20 cellular contexts compared by ENCODE assay signal in the genomic region with DNA sequence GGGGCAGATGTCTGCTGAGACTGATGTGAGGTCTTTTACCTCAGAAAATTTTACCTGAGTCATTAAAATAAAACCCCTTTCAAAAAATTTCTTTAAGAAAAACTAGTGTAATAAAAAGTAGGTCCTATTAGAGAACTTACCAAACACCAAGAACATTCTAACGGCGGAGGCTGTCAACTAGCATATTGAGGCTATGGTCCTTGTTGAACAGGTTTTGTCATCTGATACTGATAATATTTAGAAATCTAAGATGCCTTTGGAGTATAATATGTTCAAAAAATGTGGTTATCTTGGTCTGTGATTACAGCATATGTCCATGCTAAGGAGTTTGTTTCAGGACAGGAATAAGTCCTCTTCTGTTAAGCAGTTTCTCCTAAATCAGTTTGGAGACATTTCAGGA.
"Had no signal": no experiment of that assay in that cellular context is flagged by ENCODE, and none has a peak within 500 bp of the region (broad histone marks: within the 10 kb centered on the region; RNA-seq: fewer than 3 reads in every experiment).

No MANE protein-coding gene starts in this region.

- ATAC-seq: left colon; naive thymus-derived CD8-positive, alpha-beta T cell; psoas muscle; sciatic nerve; stimulated activated naive B cell treated with anti-CD40 and anti-IgM and Interleukin-4, amounts not matched to agents 10 μg/mL and 1 μg/mL and 100 μg/mL, for 72 hours; stimulated activated naive CD8-positive, alpha-beta T cell treated with anti-CD3 and anti-CD28 coated beads, Interleukin-15, amount 100 ng/mL, for 72 hours had no signal

- H3K4me3 ChIP-seq: dorsolateral prefrontal cortex, psoas muscle, skin epidermis, testis, tibial nerve had no signal

- FAIRE-seq: urothelium cell line had no signal

- DNase-seq: cortex of kidney; dorsolateral prefrontal cortex; effector CD8-positive, alpha-beta T cell; foreskin melanocyte; head of caudate nucleus; hippocampal formation; left colon; naive thymus-derived CD8-positive, alpha-beta T cell; psoas muscle; retina; stimulated activated CD4-positive, alpha-beta T cell treated with anti-CD3 and anti-CD28 coated beads, Interleukin-2, amount 100 ng/mL, for 24 hours; stimulated activated CD4-positive, alpha-beta T cell treated with anti-CD3 and anti-CD28 coated beads, Interleukin-4, amount 100 ng/mL, for 4 hours; stimulated activated naive B cell treated with anti-CD40 and anti-IgM and Interleukin-4, amounts not matched to agents 10 μg/mL and 1 μg/mL and 100 μg/mL, for 72 hours; stimulated activated naive CD8-positive, alpha-beta T cell treated with anti-CD3 and anti-CD28 coated beads, Interleukin-15, amount 100 ng/mL, for 72 hours; testis had no signal

- H3K4me1 ChIP-seq: psoas muscle, testis, tibial nerve had no signal

- H3K36me3 ChIP-seq: neutrophil had no signal

- H3K27ac ChIP-seq: dorsolateral prefrontal cortex, neutrophil, psoas muscle, skin epidermis, testis, tibial nerve had no signal

- H3K9me3 ChIP-seq: neutrophil, psoas muscle, testis, tibial nerve had no signal

- H3K27me3 ChIP-seq: dorsolateral prefrontal cortex, neutrophil, testis, tibial nerve had no signal
